Comparison of ENCODE assay signal across 29 cellular contexts in genomic region chr12:29234552-29234951, GRCh38.
"Had no signal": no experiment of that assay in that cellular context is flagged by ENCODE, and none has a peak within 500 bp of the region (broad histone marks: within the 10 kb centered on the region; RNA-seq: fewer than 3 reads in every experiment).

No MANE protein-coding gene starts in this region.

- H3K27me3 ChIP-seq: ascending aorta, esophagus squamous epithelium, gastroesophageal sphincter, heart right ventricle had no signal

- H3K27ac ChIP-seq: ascending aorta, epithelial cell of prostate, esophagus squamous epithelium, gastroesophageal sphincter, heart right ventricle had no signal

- DNase-seq: activated CD4-positive, alpha-beta memory T cell treated with anti-CD3 and anti-CD28 coated beads for 36 hours; activated CD4-positive, alpha-beta T cell treated with anti-CD3 and anti-CD28 coated beads for 36 hours; activated CD4-positive, alpha-beta T cell treated with anti-CD3 and anti-CD28 coated beads, Interleukin-2, amount 10 ng/mL, durations not matched to agents 24 days and 14 days; activated CD4-positive, CD25-positive, alpha-beta regulatory T cell; activated CD4-positive, CD25-positive, alpha-beta regulatory T cell treated with anti-CD3 and anti-CD28 coated beads, Interleukin-2, amount 50 U/mL, for 72 hours; activated CD8-positive, alpha-beta memory T cell treated with anti-CD3 and anti-CD28 coated beads, Interleukin-2, amount 10 ng/mL, durations not matched to agents 7 days and 5 days; activated CD8-positive, alpha-beta memory T cell treated with anti-CD3 and anti-CD28 coated beads, Interleukin-2, amount 50 U/mL, for 4 hours; activated CD8-positive, alpha-beta T cell treated with anti-CD3 and anti-CD28 coated beads, Interleukin-2, amount 10 ng/mL, durations not matched to agents 7 days and 5 days; activated gamma-delta T cell; activated naive CD4-positive, alpha-beta T cell; activated naive CD4-positive, alpha-beta T cell treated with anti-CD3 and anti-CD28 coated beads, Interleukin-2, amount 10 ng/mL, durations not matched to agents 7 days and 5 days; activated naive CD8-positive, alpha-beta T cell treated with anti-CD3 and anti-CD28 coated beads, Interleukin-2, amount 10 ng/mL, durations not matched to agents 7 days and 5 days; activated T-cell treated with anti-CD3 and anti-CD28 coated beads for 4 hours; activated T-cell treated with anti-CD3 and anti-CD28 coated beads, Interleukin-2, amount 50 U/mL, for 24 hours; activated T-cell treated with anti-CD3 and anti-CD28 coated beads, Interleukin-2, amount 50 U/mL, for 72 hours; caudate nucleus; cortex of kidney; effector CD4-positive, alpha-beta T cell; effector memory CD8-positive, alpha-beta T cell; esophagus squamous epithelium; foreskin melanocyte; heart right ventricle; T-helper 1 cell; T-helper 17 cell; T1000 had no signal

- H3K4me3 ChIP-seq: ascending aorta, esophagus squamous epithelium, gastroesophageal sphincter, heart right ventricle had no signal

- H3K9me3 ChIP-seq: ascending aorta, esophagus squamous epithelium, gastroesophageal sphincter, heart right ventricle had no signal

- H3K36me3 ChIP-seq: ascending aorta, esophagus squamous epithelium, gastroesophageal sphincter, heart right ventricle had no signal

- ATAC-seq: activated CD4-positive, alpha-beta T cell treated with anti-CD3 and anti-CD28 coated beads for 36 hours; activated CD8-positive, alpha-beta memory T cell treated with anti-CD3 and anti-CD28 coated beads, Interleukin-2, amount 10 ng/mL, durations not matched to agents 7 days and 5 days; activated CD8-positive, alpha-beta T cell treated with anti-CD3 and anti-CD28 coated beads, Interleukin-2, amount 10 ng/mL, durations not matched to agents 7 days and 5 days; activated naive CD4-positive, alpha-beta T cell treated with anti-CD3 and anti-CD28 coated beads, Interleukin-2, amount 50 U/mL, for 72 hours; activated T-cell treated with anti-CD3 and anti-CD28 coated beads, Interleukin-2, amount 50 U/mL, for 72 hours; effector memory CD8-positive, alpha-beta T cell; gastroesophageal sphincter; heart right ventricle; T-helper 17 cell had no signal

- H3K4me1 ChIP-seq: ascending aorta, gastroesophageal sphincter had no signal
